ENCODE assay signal across 37 cellular contexts in genomic region chr18:54641734-54642133, GRCh38. TPM values are rescaled to one million over a fixed set of nuclear protein-coding genes. Genes with fewer than 3 reads are reported as not detected.
"Had no signal": no experiment of that assay in that cellular context is flagged by ENCODE, and none has a peak within 500 bp of the region (broad histone marks: within the 10 kb centered on the region; RNA-seq: fewer than 3 reads in every experiment).

No MANE protein-coding gene starts in this region.

- H3K4me1 ChIP-seq: esophagus muscularis mucosa, heart right ventricle, left lung, neural progenitor cell, parathyroid adenoma, right atrium auricular region, tibial nerve, upper lobe of left lung had no signal

- ATAC-seq: heart right ventricle; left cardiac atrium; left lung; naive thymus-derived CD4-positive, alpha-beta T cell; sciatic nerve; stimulated activated effector memory CD8-positive, alpha-beta T cell treated with anti-CD3 and anti-CD28 coated beads, Interleukin-12 subunit alpha, Interleukin-12 subunit beta, amount 100 ng/mL, for 72 hours had no signal

- DNase-seq: dorsolateral prefrontal cortex; effector CD4-positive, alpha-beta T cell; foreskin melanocyte; glutamatergic neuron; heart right ventricle; hippocampal formation; left cardiac atrium; left lung; mesendoderm; midbrain; naive thymus-derived CD4-positive, alpha-beta T cell; stimulated activated CD4-positive, alpha-beta T cell treated with anti-CD3 and anti-CD28 coated beads, Interleukin-12 subunit alpha, Interleukin-12 subunit beta, amount 100 ng/mL, for 4 hours; stimulated activated CD4-positive, alpha-beta T cell treated with anti-CD3 and anti-CD28 coated beads, Interleukin-1b, Interleukin-23, amount 100 ng/mL, for 48 hours; stimulated activated CD4-positive, alpha-beta T cell treated with anti-CD3 and anti-CD28 coated beads, Interleukin-4, amount 100 ng/mL, for 1 hour; stimulated activated naive CD4-positive, alpha-beta T cell treated with Interleukin-2 at 50 U/mL for 16 hours; upper lobe of left lung had no signal

- H3K27ac ChIP-seq: dorsolateral prefrontal cortex, epithelial cell of prostate, esophagus muscularis mucosa, heart right ventricle, left lung, neural progenitor cell, parathyroid adenoma, right atrium auricular region, thoracic aorta, tibial nerve, upper lobe of left lung had no signal

- H3K36me3 ChIP-seq: esophagus muscularis mucosa, heart right ventricle, left lung, neural progenitor cell, right atrium auricular region, thoracic aorta, tibial nerve, upper lobe of left lung had no signal

- H3K9me3 ChIP-seq: esophagus muscularis mucosa, heart right ventricle, left lung, right atrium auricular region, thoracic aorta, tibial nerve, upper lobe of left lung had no signal

- H3K4me3 ChIP-seq: dorsolateral prefrontal cortex, esophagus muscularis mucosa, heart right ventricle, left lung, neural progenitor cell, right atrium auricular region, smooth muscle cell, thoracic aorta, tibial nerve, upper lobe of left lung had no signal

- H3K36me3 Mint-ChIP-seq: naive thymus-derived CD4-positive, alpha-beta T cell; neural progenitor cell; stimulated activated effector memory CD8-positive, alpha-beta T cell treated with anti-CD3 and anti-CD28 coated beads, Interleukin-12 subunit alpha, Interleukin-12 subunit beta, amount 100 ng/mL, for 72 hours had no signal

- H3K9me3 Mint-ChIP-seq: nephron; neural progenitor cell; stimulated activated effector memory CD8-positive, alpha-beta T cell treated with anti-CD3 and anti-CD28 coated beads, Interleukin-12 subunit alpha, Interleukin-12 subunit beta, amount 100 ng/mL, for 72 hours had no signal

- H3K27ac Mint-ChIP-seq: naive thymus-derived CD4-positive, alpha-beta T cell; nephron; neural progenitor cell; progenitor cell of endocrine pancreas; stimulated activated effector memory CD8-positive, alpha-beta T cell treated with anti-CD3 and anti-CD28 coated beads, Interleukin-12 subunit alpha, Interleukin-12 subunit beta, amount 100 ng/mL, for 72 hours had no signal

- FAIRE-seq: colon, islet of Langerhans, urothelium cell line had no signal

- H3K27me3 ChIP-seq: neural progenitor cell, right atrium auricular region, tibial nerve, upper lobe of left lung had no signal

RNA-seq across cellular contexts. Expression of gene DYNAP, which starts 50.7 kb away (rescaled TPM):
- total RNA-seq: dorsolateral prefrontal cortex; esophagus muscularis mucosa; fibroblast of lung; heart right ventricle; kidney epithelial cell; left cardiac atrium; left lung; lower leg skin; lung microvascular endothelial cell; mucosa of gallbladder; naive thymus-derived CD4-positive, alpha-beta T cell; osteoblast; progenitor cell of endocrine pancreas; right atrium auricular region; sciatic nerve; smooth muscle cell; thoracic aorta; tibial nerve; upper lobe of left lung had no signal
- polyA plus RNA-seq: fibroblast of lung; heart right ventricle; naive thymus-derived CD4-positive, alpha-beta T cell; smooth muscle cell had no signal
